Comparison of ENCODE assay signal across 34 cellular contexts in genomic region chr5:174352681-174353080, GRCh38.
"Had no signal": no experiment of that assay in that cellular context is flagged by ENCODE, and none has a peak within 500 bp of the region (broad histone marks: within the 10 kb centered on the region; RNA-seq: fewer than 3 reads in every experiment).

No MANE protein-coding gene starts in this region.

- H3K36me3 Mint-ChIP-seq: activated CD4-positive, alpha-beta memory T cell treated with anti-CD3 and anti-CD28 coated beads for 36 hours; activated naive CD4-positive, alpha-beta T cell treated with anti-CD3 and anti-CD28 coated beads, Interleukin-2, amount 50 U/mL, for 72 hours; activated naive CD8-positive, alpha-beta T cell treated with anti-CD3 and anti-CD28 coated beads for 36 hours; brain had no signal

- FAIRE-seq: colon, TTC549 had no signal

- H3K4me3 ChIP-seq: adrenal gland had no signal

- H3K4me1 Mint-ChIP-seq: activated B cell treated with CpG ODN at 0.5 μM for 24 hours; activated CD4-positive, alpha-beta T cell treated with anti-CD3 and anti-CD28 coated beads, Interleukin-2, amount 10 ng/mL, durations not matched to agents 24 days and 14 days; activated naive CD8-positive, alpha-beta T cell treated with anti-CD3 and anti-CD28 coated beads for 36 hours; activated T-helper 17 cell treated with anti-CD3 and anti-CD28 coated beads, Interleukin-2, amount 50 U/mL, for 72 hours; brain had no signal

- H3K4me3 Mint-ChIP-seq: activated B cell treated with CpG ODN at 0.5 μM for 24 hours; activated CD4-positive, alpha-beta memory T cell treated with anti-CD3 and anti-CD28 coated beads for 36 hours; activated CD4-positive, alpha-beta T cell treated with anti-CD3 and anti-CD28 coated beads, Interleukin-2, amount 10 ng/mL, durations not matched to agents 24 days and 14 days; activated CD8-positive, alpha-beta T cell treated with anti-CD3 and anti-CD28 coated beads for 36 hours; activated naive CD4-positive, alpha-beta T cell treated with anti-CD3 and anti-CD28 coated beads for 36 hours; activated naive CD8-positive, alpha-beta T cell treated with anti-CD3 and anti-CD28 coated beads for 36 hours; activated T-cell treated with anti-CD3 and anti-CD28 coated beads, Interleukin-2, amount 50 U/mL, for 4 hours; activated T-cell treated with anti-CD3 and anti-CD28 coated beads, Interleukin-2, amount 50 U/mL, for 72 hours; activated T-helper 1 cell treated with anti-CD3 and anti-CD28 coated beads, Interleukin-12 subunit alpha, Interleukin-12 subunit beta, Interleukin-2, Interleukin-4 antibody, amounts not matched to agents 30 ng/mL and 10 ng/mL and 1 ng/mL, durations not matched to agents 14 hours and 24 hours and 36 hours; activated T-helper 17 cell treated with anti-CD3 and anti-CD28 coated beads, Interleukin-2, amount 50 U/mL, for 72 hours; brain; T-helper 1 cell treated with Interleukin-12 subunit alpha and Interleukin-12 subunit beta and Interleukin-4 antibody, amounts not matched to agents 30 μg/mL and 1 μg/mL, for 36 hours; T-helper 2 cell treated with Interferon-gamma antibody and Interleukin-4, amounts not matched to agents 5 μg/mL and 100 μg/mL, for 36 hours had no signal

- H3K27me3 Mint-ChIP-seq: activated CD4-positive, alpha-beta T cell treated with anti-CD3 and anti-CD28 coated beads, Interleukin-2, amount 10 ng/mL, durations not matched to agents 24 days and 14 days; activated CD8-positive, alpha-beta T cell treated with anti-CD3 and anti-CD28 coated beads for 36 hours had no signal

- H3K9me3 ChIP-seq: adrenal gland had no signal

- ATAC-seq: activated CD8-positive, alpha-beta T cell treated with anti-CD3 and anti-CD28 coated beads for 36 hours; activated naive CD4-positive, alpha-beta T cell treated with anti-CD3 and anti-CD28 coated beads, Interleukin-2, amount 50 U/mL, for 72 hours; activated T-cell treated with anti-CD3 and anti-CD28 coated beads, Interleukin-2, amount 50 U/mL, for 4 hours; activated T-cell treated with anti-CD3 and anti-CD28 coated beads, Interleukin-2, amount 50 U/mL, for 72 hours; activated T-helper 17 cell treated with anti-CD3 and anti-CD28 coated beads, Interleukin-2, amount 50 U/mL, for 72 hours had no signal

- H3K9me3 Mint-ChIP-seq: activated B cell treated with CpG ODN at 0.5 μM for 24 hours; activated CD4-positive, alpha-beta memory T cell treated with anti-CD3 and anti-CD28 coated beads for 36 hours; activated CD4-positive, alpha-beta T cell treated with anti-CD3 and anti-CD28 coated beads, Interleukin-2, amount 10 ng/mL, durations not matched to agents 24 days and 14 days; activated CD8-positive, alpha-beta T cell treated with anti-CD3 and anti-CD28 coated beads for 36 hours; activated naive CD4-positive, alpha-beta T cell treated with anti-CD3 and anti-CD28 coated beads for 36 hours; activated naive CD8-positive, alpha-beta T cell treated with anti-CD3 and anti-CD28 coated beads for 36 hours; activated T-cell treated with anti-CD3 and anti-CD28 coated beads, Interleukin-2, amount 50 U/mL, for 4 hours; activated T-helper 1 cell treated with anti-CD3 and anti-CD28 coated beads, Interleukin-12 subunit alpha, Interleukin-12 subunit beta, Interleukin-2, Interleukin-4 antibody, amounts not matched to agents 30 ng/mL and 10 ng/mL and 1 ng/mL, durations not matched to agents 14 hours and 24 hours and 36 hours; activated T-helper 17 cell treated with anti-CD3 and anti-CD28 coated beads, Interleukin-2, amount 50 U/mL, for 72 hours; T-helper 1 cell treated with Interleukin-12 subunit alpha and Interleukin-12 subunit beta and Interleukin-4 antibody, amounts not matched to agents 30 μg/mL and 1 μg/mL, for 36 hours; T-helper 2 cell treated with Interferon-gamma antibody and Interleukin-4, amounts not matched to agents 5 μg/mL and 100 μg/mL, for 36 hours had no signal

- H3K36me3 ChIP-seq: adrenal gland had no signal

- H3K27me3 ChIP-seq: adrenal gland had no signal

- H3K27ac Mint-ChIP-seq: activated B cell treated with CpG ODN at 0.5 μM for 24 hours; activated CD4-positive, alpha-beta memory T cell treated with anti-CD3 and anti-CD28 coated beads for 36 hours; activated CD8-positive, alpha-beta T cell treated with anti-CD3 and anti-CD28 coated beads for 36 hours; activated naive CD4-positive, alpha-beta T cell treated with anti-CD3 and anti-CD28 coated beads for 36 hours; activated naive CD4-positive, alpha-beta T cell treated with anti-CD3 and anti-CD28 coated beads, Interleukin-2, amount 50 U/mL, for 72 hours; activated naive CD8-positive, alpha-beta T cell treated with anti-CD3 and anti-CD28 coated beads for 36 hours; activated T-cell treated with anti-CD3 and anti-CD28 coated beads, Interleukin-2, amount 50 U/mL, for 72 hours; activated T-helper 1 cell treated with anti-CD3 and anti-CD28 coated beads, Interleukin-12 subunit alpha, Interleukin-12 subunit beta, Interleukin-2, Interleukin-4 antibody, amounts not matched to agents 30 ng/mL and 10 ng/mL and 1 ng/mL, durations not matched to agents 14 hours and 24 hours and 36 hours; activated T-helper 17 cell treated with anti-CD3 and anti-CD28 coated beads, Interleukin-2, amount 50 U/mL, for 72 hours; brain; T-helper 1 cell treated with Interleukin-12 subunit alpha and Interleukin-12 subunit beta and Interleukin-4 antibody, amounts not matched to agents 30 μg/mL and 1 μg/mL, for 36 hours; T-helper 2 cell treated with Interferon-gamma antibody and Interleukin-4, amounts not matched to agents 5 μg/mL and 100 μg/mL, for 36 hours had no signal

- DNase-seq: activated B cell treated with CpG ODN at 0.5 μM for 24 hours; activated CD4-positive, alpha-beta memory T cell treated with anti-CD3 and anti-CD28 coated beads for 36 hours; activated CD4-positive, alpha-beta T cell treated with anti-CD3 and anti-CD28 coated beads for 4 hours; activated CD4-positive, alpha-beta T cell treated with anti-CD3 and anti-CD28 coated beads, Interleukin-2, amount 10 ng/mL, durations not matched to agents 24 days and 14 days; activated CD4-positive, alpha-beta T cell treated with anti-CD3 and anti-CD28 coated beads, Interleukin-2, amount 50 U/mL, for 1 hour; activated CD4-positive, alpha-beta T cell treated with anti-CD3 and anti-CD28 coated beads, Interleukin-2, amount 50 U/mL, for 4 hours; activated CD4-positive, CD25-positive, alpha-beta regulatory T cell treated with anti-CD3 and anti-CD28 coated beads, Interleukin-2, amount 50 U/mL, for 72 hours; activated CD8-positive, alpha-beta memory T cell treated with anti-CD3 and anti-CD28 coated beads, Interleukin-2, amount 50 U/mL, for 4 hours; activated CD8-positive, alpha-beta T cell treated with anti-CD3 and anti-CD28 coated beads for 36 hours; activated effector memory CD4-positive, alpha-beta T cell treated with anti-CD3 and anti-CD28 coated beads, Interleukin-2, amount 50 U/mL, for 16 hours; activated gamma-delta T cell treated with Interleukin-2 at 50 U/mL for 16 hours; activated naive CD4-positive, alpha-beta T cell; activated naive CD4-positive, alpha-beta T cell treated with anti-CD3 and anti-CD28 coated beads for 36 hours; activated naive CD4-positive, alpha-beta T cell treated with anti-CD3 and anti-CD28 coated beads, Interleukin-2, amount 50 U/mL, for 16 hours; activated naive CD8-positive, alpha-beta T cell treated with anti-CD3 and anti-CD28 coated beads for 36 hours; activated T-cell treated with anti-CD3 and anti-CD28 coated beads for 4 hours; activated T-cell treated with anti-CD3 and anti-CD28 coated beads, Interleukin-2, amount 50 U/mL, for 1 hour; activated T-cell treated with anti-CD3 and anti-CD28 coated beads, Interleukin-2, amount 50 U/mL, for 4 hours; activated T-cell treated with anti-CD3 and anti-CD28 coated beads, Interleukin-2, amount 50 U/mL, for 72 hours; adrenal gland; amniotic stem cell; aorta; central memory CD4-positive, alpha-beta T cell; T-helper 2 cell; T-helper 9 cell had no signal

- H3K27ac ChIP-seq: adrenal gland, VCaP had no signal

- H3K4me1 ChIP-seq: adrenal gland had no signal
